9 cellular contexts compared by ENCODE assay signal in the genomic region with DNA sequence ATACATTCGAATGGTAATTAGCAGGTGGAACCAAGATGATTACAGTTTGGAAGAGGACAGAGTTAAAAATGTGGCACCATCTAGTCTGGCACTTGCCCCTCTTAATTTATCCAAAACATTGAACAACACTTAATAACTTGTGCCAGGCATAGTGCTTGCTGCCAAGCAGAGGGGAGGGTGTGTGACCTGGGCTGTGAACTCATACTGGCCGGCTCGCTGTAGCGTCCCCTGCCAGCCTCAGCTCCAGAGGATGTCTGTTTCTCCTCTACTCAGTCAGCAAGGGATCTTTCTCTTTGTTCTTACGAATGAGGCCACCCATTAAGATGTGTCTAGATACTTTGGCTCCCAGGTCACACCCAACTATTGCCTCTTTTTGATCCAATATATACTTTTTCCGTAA.
DNase-seq lines count a peak whose midpoint lies in the region; ATAC-seq and TF ChIP-seq lines count a peak whose summit lies in the region.
"Had no signal": no experiment of that assay in that cellular context is flagged by ENCODE, and none has a peak within 500 bp of the region (broad histone marks: within the 10 kb centered on the region; RNA-seq: fewer than 3 reads in every experiment).

No MANE protein-coding gene starts in this region.

- DNase-seq in T-helper 1 cell = no peak
- no peak for DNase-seq in activated CD8-positive, alpha-beta T cell treated with anti-CD3 and anti-CD28 coated beads, Interleukin-2, amount 10 ng/mL, durations not matched to agents 7 days and 5 days
- no peak for DNase-seq in central memory CD4-positive, alpha-beta T cell
- no peak for DNase-seq in foreskin fibroblast
- DNase-seq in NCI-H1092 (lab: John Stamatoyannopoulos, UW) = no peak

- peak; percentile 12 for ATAC-seq in GM21825 (IDR thresholded peaks at IDR 0.05; ENCODE audit: unreplicated experiment)
- no peak for ATAC-seq in activated CD8-positive, alpha-beta T cell treated with anti-CD3 and anti-CD28 coated beads, Interleukin-2, amount 10 ng/mL, durations not matched to agents 7 days and 5 days

- no peak for TF ChIP-seq CTCF in nephron (IDR thresholded peaks at IDR 0.05; ENCODE audit: unreplicated experiment in 3 of 3)
- TF ChIP-seq CTCF in foreskin fibroblast (IDR thresholded peaks at IDR 0.05; ENCODE audit: low read depth, low read length) = no peak

- POLR2A ChIA-PET in activated CD8-positive, alpha-beta T cell treated with anti-CD3 and anti-CD28 coated beads, Interleukin-2, amount 10 ng/mL, durations not matched to agents 7 days and 5 days (lab: Charles Lee) = interaction anchor here (0.6 kb wide), 1 partner anchor 21 kb away, joined by 4 read pairs; no protein-coding TSS in a partner anchor

- peaks cover 38% of the 10 kb centered on the region for H3K9me3 Mint-ChIP-seq in T-helper 1 cell treated with Interleukin-12 subunit alpha and Interleukin-12 subunit beta and Interleukin-4 antibody, amounts not matched to agents 30 μg/mL and 1 μg/mL, for 36 hours
- peaks cover 18% of the 10 kb centered on the region for H3K9me3 Mint-ChIP-seq in activated CD8-positive, alpha-beta T cell treated with anti-CD3 and anti-CD28 coated beads, Interleukin-2, amount 10 ng/mL, durations not matched to agents 7 days and 5 days (ENCODE audit: insufficient read depth)
- no peaks in the 10 kb centered on the region for H3K9me3 Mint-ChIP-seq in nephron
- H3K9me3 Mint-ChIP-seq: brain had no signal

- H3K4me1 Mint-ChIP-seq in T-helper 1 cell treated with Interleukin-12 subunit alpha and Interleukin-12 subunit beta and Interleukin-4 antibody, amounts not matched to agents 30 μg/mL and 1 μg/mL, for 36 hours (ENCODE audit: low read depth) = peaks cover 42% of the 10 kb centered on the region
- peaks cover 40% of the 10 kb centered on the region for H3K4me1 Mint-ChIP-seq in activated CD8-positive, alpha-beta T cell treated with anti-CD3 and anti-CD28 coated beads, Interleukin-2, amount 10 ng/mL, durations not matched to agents 7 days and 5 days (ENCODE audit: low read depth)
- peaks cover 84% of the 10 kb centered on the region for H3K4me1 Mint-ChIP-seq in nephron

- H3K4me3 Mint-ChIP-seq in T-helper 1 cell treated with Interleukin-12 subunit alpha and Interleukin-12 subunit beta and Interleukin-4 antibody, amounts not matched to agents 30 μg/mL and 1 μg/mL, for 36 hours = peak overlapping the region; percentile 74
- peak overlapping the region; percentile 62 for H3K4me3 Mint-ChIP-seq in activated CD8-positive, alpha-beta T cell treated with anti-CD3 and anti-CD28 coated beads, Interleukin-2, amount 10 ng/mL, durations not matched to agents 7 days and 5 days
- H3K4me3 Mint-ChIP-seq in nephron = peak overlapping the region in 1 of 3 experiments; percentile 36
- H3K4me3 Mint-ChIP-seq: brain had no signal

- CTCF ChIA-PET in activated CD8-positive, alpha-beta T cell treated with anti-CD3 and anti-CD28 coated beads, Interleukin-2, amount 10 ng/mL, durations not matched to agents 7 days and 5 days (lab: Charles Lee) = interaction anchor here (0.7 to 1.8 kb wide), 3 partner anchors 12 to 274 kb away, joined by 3 to 13 read pairs (median 4); no protein-coding TSS in a partner anchor

- peaks cover 29% of the 10 kb centered on the region for H3K36me3 Mint-ChIP-seq in T-helper 1 cell treated with Interleukin-12 subunit alpha and Interleukin-12 subunit beta and Interleukin-4 antibody, amounts not matched to agents 30 μg/mL and 1 μg/mL, for 36 hours (ENCODE audit: low read depth)
- H3K36me3 Mint-ChIP-seq in activated CD8-positive, alpha-beta T cell treated with anti-CD3 and anti-CD28 coated beads, Interleukin-2, amount 10 ng/mL, durations not matched to agents 7 days and 5 days (ENCODE audit: low read depth) = peaks cover 34% of the 10 kb centered on the region
- no peaks in the 10 kb centered on the region for H3K36me3 Mint-ChIP-seq in nephron (ENCODE audit: low read depth)
- H3K36me3 Mint-ChIP-seq: brain had no signal

- H3K4me3 ChIP-seq in foreskin fibroblast (ENCODE audit: low read depth in 1 of 2, low read length in 2 of 2) = no peak overlapping the region

- no peaks in the 10 kb centered on the region for H3K27me3 Mint-ChIP-seq in T-helper 1 cell treated with Interleukin-12 subunit alpha and Interleukin-12 subunit beta and Interleukin-4 antibody, amounts not matched to agents 30 μg/mL and 1 μg/mL, for 36 hours (ENCODE audit: low read depth)
- no peaks in the 10 kb centered on the region for H3K27me3 Mint-ChIP-seq in activated CD8-positive, alpha-beta T cell treated with anti-CD3 and anti-CD28 coated beads, Interleukin-2, amount 10 ng/mL, durations not matched to agents 7 days and 5 days (ENCODE audit: low read depth)
- no peaks in the 10 kb centered on the region for H3K27me3 Mint-ChIP-seq in nephron (ENCODE audit: low read depth)
- H3K27me3 Mint-ChIP-seq: brain had no signal

- H3K27ac Mint-ChIP-seq in T-helper 1 cell treated with Interleukin-12 subunit alpha and Interleukin-12 subunit beta and Interleukin-4 antibody, amounts not matched to agents 30 μg/mL and 1 μg/mL, for 36 hours = peak overlapping the region; percentile 98
- H3K27ac Mint-ChIP-seq in activated CD8-positive, alpha-beta T cell treated with anti-CD3 and anti-CD28 coated beads, Interleukin-2, amount 10 ng/mL, durations not matched to agents 7 days and 5 days = peak overlapping the region; percentile 99
- peak overlapping the region; percentile 82 to 97 (median 97) for H3K27ac Mint-ChIP-seq in nephron
- H3K27ac Mint-ChIP-seq: brain had no signal
